Comparison of ENCODE assay signal across 9 cellular contexts in the genomic region with DNA sequence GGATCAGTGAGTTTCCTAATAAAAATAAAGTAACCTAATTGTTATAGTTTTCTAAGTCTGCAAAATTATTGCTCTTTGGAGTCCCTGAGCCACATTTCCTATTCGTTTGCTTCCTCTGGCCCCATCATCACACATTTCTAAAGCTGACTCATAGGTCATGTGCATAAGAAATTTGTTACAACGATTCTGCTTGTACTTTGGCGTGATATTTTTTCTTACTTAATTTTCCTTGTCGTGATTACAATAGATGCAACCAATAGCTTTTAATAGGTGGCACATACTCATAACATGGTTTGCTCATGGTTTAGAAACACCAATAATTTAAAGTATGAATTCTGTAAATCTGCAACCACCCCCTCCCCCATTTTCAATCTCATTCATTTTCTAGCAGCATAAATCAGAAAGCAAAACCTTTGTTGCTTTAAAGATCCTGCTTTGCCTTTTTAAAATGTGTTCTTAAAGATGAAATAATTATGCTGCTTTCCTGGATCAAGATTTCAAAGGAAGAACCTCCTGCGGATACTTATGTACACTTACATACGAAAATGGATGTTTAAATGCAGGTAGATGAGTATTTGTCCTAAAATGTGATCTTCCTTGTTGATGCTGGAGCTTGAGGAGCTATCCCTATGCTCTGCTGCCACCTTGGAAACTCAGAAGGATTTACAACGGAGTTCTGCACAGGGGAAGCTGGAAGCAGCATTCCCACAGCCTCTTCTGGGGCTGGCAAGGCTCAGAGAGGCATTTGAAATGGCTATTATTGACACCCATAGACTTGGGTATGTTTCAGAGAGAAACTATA. TPM values are rescaled to one million over a fixed set of nuclear protein-coding genes. Genes with fewer than 3 reads are reported as not detected.
A peak's percentile ranks its signal among the peaks of the same experiment; 100 is the strongest.
DNase-seq lines count a peak whose midpoint lies in the region; ATAC-seq and TF ChIP-seq lines count a peak whose summit lies in the region.
"Had no signal": no experiment of that assay in that cellular context is flagged by ENCODE, and none has a peak within 500 bp of the region (broad histone marks: within the 10 kb centered on the region; RNA-seq: fewer than 3 reads in every experiment).

No MANE protein-coding gene starts in this region.

- TF ChIP-seq CTCF in GM23338 (conservative IDR thresholded peaks at IDR 0.05; ENCODE audit: low read depth in 2 of 2) (peak; percentile 64 to 75), Panc1 (IDR thresholded peaks at IDR 0.05) (peak; percentile 69), nephron progenitor cell (IDR thresholded peaks at IDR 0.05) (peak; percentile 37)

- no TSS peak for BruUV-seq in Panc1 (replicated peaks; lab: Mats Ljungman, UMichigan)

- POLR2A ChIA-PET in Panc1 (lab: Charles Lee): no interaction called here
- POLR2A ChIA-PET in activated CD4-positive, alpha-beta memory T cell treated with anti-CD3 and anti-CD28 coated beads for 36 hours (lab: Charles Lee): no interaction called here

- peak overlapping the region; percentile 98 for H3K4me2 ChIP-seq in GM23338

- H3K36me3 Mint-ChIP-seq in GM23338 (ENCODE audit: low read depth) (no peaks in the 10 kb centered on the region), nephron progenitor cell (ENCODE audit: low read depth) (no peaks in the 10 kb centered on the region)
- H3K36me3 Mint-ChIP-seq in activated CD4-positive, alpha-beta memory T cell treated with anti-CD3 and anti-CD28 coated beads for 36 hours: peaks cover 3% of the 10 kb centered on the region

- H3K9me3 ChIP-seq in Panc1 (ENCODE audit: control insufficient read depth, insufficient read depth, low read depth, low read length): no peaks in the 10 kb centered on the region
- H3K9me3 ChIP-seq: neutrophil had no signal

- H3K4me1 ChIP-seq in GM23338 (ENCODE audit: insufficient read depth) (peaks cover 38% of the 10 kb centered on the region), Panc1 (ENCODE audit: control insufficient read depth, insufficient read depth, low read length) (peaks cover 8% of the 10 kb centered on the region; the same call in 1 of the 2 replicates)

- H3K27me3 Mint-ChIP-seq in GM23338 (ENCODE audit: insufficient read depth, low read depth, poor library complexity): peaks cover 48% of the 10 kb centered on the region
- H3K27me3 Mint-ChIP-seq in nephron progenitor cell (ENCODE audit: low read depth, poor library complexity): peaks cover 46% of the 10 kb centered on the region
- H3K27me3 Mint-ChIP-seq in activated CD4-positive, alpha-beta memory T cell treated with anti-CD3 and anti-CD28 coated beads for 36 hours: peaks cover 46% of the 10 kb centered on the region

- H3K4me1 Mint-ChIP-seq in GM23338 (peaks cover 44% of the 10 kb centered on the region), nephron progenitor cell (peaks cover 62% of the 10 kb centered on the region)
- H3K4me1 Mint-ChIP-seq in activated CD4-positive, alpha-beta memory T cell treated with anti-CD3 and anti-CD28 coated beads for 36 hours (ENCODE audit: low read depth): peaks cover 10% of the 10 kb centered on the region

- intact Hi-C loops in Panc1 (cut with micrococcal nuclease; ENCODE audit: unreplicated experiment): loop anchor here (5.0 kb wide), 1 partner anchor 116 kb away; no protein-coding TSS in a partner anchor
- intact Hi-C loops in activated CD4-positive, alpha-beta memory T cell treated with anti-CD3 and anti-CD28 coated beads for 36 hours (cut with micrococcal nuclease): no loop called here

- in situ Hi-C loops in Panc1 (cut with HindIII; ENCODE audit: low pct_unique_long_range_greater_than_20kb, low sequenced_read_pairs): no loop called here

- DNase-seq in GM23338 (ENCODE audit: low spot score) (peak; percentile 69), Panc1 (ENCODE audit: low read depth, low spot score) (no peak), fibroblast of peridontal ligament (ENCODE audit: extremely low read depth) (peak; percentile 94), nephron progenitor cell (peak; percentile 36)
- DNase-seq in activated CD4-positive, alpha-beta memory T cell treated with anti-CD3 and anti-CD28 coated beads for 36 hours: no peak

- H3K27ac Mint-ChIP-seq in GM23338 (no peak overlapping the region), nephron progenitor cell (no peak overlapping the region)
- no peak overlapping the region for H3K27ac Mint-ChIP-seq in activated CD4-positive, alpha-beta memory T cell treated with anti-CD3 and anti-CD28 coated beads for 36 hours

- H3K27me3 ChIP-seq in GM23338 (ENCODE audit: insufficient read depth): peaks cover 56% of the 10 kb centered on the region
- H3K27me3 ChIP-seq in Panc1 (ENCODE audit: control insufficient read depth, insufficient read depth, low read length): peaks cover 5% of the 10 kb centered on the region

- no peaks in the 10 kb centered on the region for H3K79me2 ChIP-seq in GM23338 (replicated peaks; ENCODE audit: insufficient read depth)

- no peak overlapping the region for H2AFZ ChIP-seq in GM23338

- peaks cover 3% of the 10 kb centered on the region; the same call in 1 of the 2 replicates for H3F3A ChIP-seq in GM23338 (replicated peaks; ENCODE audit: low read depth)

- H3K9me3 Mint-ChIP-seq in GM23338 (no peaks in the 10 kb centered on the region; the same call in 2 of the 3 replicates), nephron progenitor cell (no peaks in the 10 kb centered on the region)
- H3K9me3 Mint-ChIP-seq in activated CD4-positive, alpha-beta memory T cell treated with anti-CD3 and anti-CD28 coated beads for 36 hours: no peaks in the 10 kb centered on the region

- H4K20me1 ChIP-seq in GM23338 (replicated peaks; ENCODE audit: insufficient read depth): no peaks in the 10 kb centered on the region

- H3K27ac ChIP-seq in GM23338 (ENCODE audit: low read depth) (no peak overlapping the region), Panc1 (ENCODE audit: low read length) (no peak overlapping the region)
- H3K27ac ChIP-seq: neutrophil had no signal

- peak; percentile 12 for ATAC-seq in GM23338
- ATAC-seq in Panc1: peak; percentile 76
- ATAC-seq in HG03469 (IDR thresholded peaks at IDR 0.05; ENCODE audit: unreplicated experiment): no peak
- ATAC-seq in GM21619 (IDR thresholded peaks at IDR 0.05; ENCODE audit: unreplicated experiment): no peak
- no peak for ATAC-seq in GM18517 (IDR thresholded peaks at IDR 0.05; ENCODE audit: unreplicated experiment)

- no peaks in the 10 kb centered on the region for H3K9me2 ChIP-seq in GM23338 (ENCODE audit: insufficient read depth)

- H3K36me3 ChIP-seq in GM23338 (ENCODE audit: insufficient read depth) (no peaks in the 10 kb centered on the region), Panc1 (ENCODE audit: control insufficient read depth, insufficient read depth, low read length) (no peaks in the 10 kb centered on the region)
- H3K36me3 ChIP-seq: neutrophil had no signal

- H3K4me3 Mint-ChIP-seq in GM23338: peak overlapping the region; percentile 75
- H3K4me3 Mint-ChIP-seq in nephron progenitor cell: peak overlapping the region; percentile 88
- no peak overlapping the region for H3K4me3 Mint-ChIP-seq in activated CD4-positive, alpha-beta memory T cell treated with anti-CD3 and anti-CD28 coated beads for 36 hours

- CTCF ChIA-PET in Panc1 (lab: Charles Lee): interaction anchor here (0.6 to 0.7 kb wide), 2 partner anchors 887 to 1125 kb away, joined by 3 to 4 read pairs; no protein-coding TSS in a partner anchor
- CTCF ChIA-PET in activated CD4-positive, alpha-beta memory T cell treated with anti-CD3 and anti-CD28 coated beads for 36 hours (lab: Charles Lee): no interaction called here

- H3K4me3 ChIP-seq in GM23338: peak overlapping the region; percentile 83
- H3K4me3 ChIP-seq in Panc1 (ENCODE audit: low read depth in 2 of 2, low read length in 2 of 2): peak overlapping the region; percentile 47 to 72

RNA-seq across cellular contexts. Expression of a gene that starts 1.7 kb away (rescaled TPM):
- 5.4 and 7.4 TPM in 2 replicates for total RNA-seq in GM23338 (2014; rRNA removed; shearing (Covaris generic))
- polyA plus RNA-seq in GM23338 (2016; fragmentation: Nextera tagmentation; extraction: Ambion mirVana): 3.8 and 4.3 TPM in 2 replicates
- total RNA-seq in Panc1 (2021; ENCODE audit: unreplicated experiment): 4.5 TPM
- polyA plus RNA-seq in Panc1 (2012; ENCODE audit: insufficient read length): 3.1 TPM
- not detected for total RNA-seq in activated CD4-positive, alpha-beta memory T cell treated with anti-CD3 and anti-CD28 coated beads for 36 hours

Comparison
In these comparisons a context has a peak if more than half of its experiments do, and no peak if none do; other contexts are left out.
1. ATAC-seq: peak in GM23338 (single experiment) and Panc1 (single experiment); none in HG03469 (single experiment), GM21619 (single experiment) and GM18517 (single experiment).
2. DNase-seq: peak in GM23338 (single experiment), fibroblast of peridontal ligament (single experiment) and nephron progenitor cell (single experiment); none in Panc1 (single experiment) and activated CD4-positive, alpha-beta memory T cell treated with anti-CD3 and anti-CD28 coated beads for 36 hours (single experiment).
3. Peak in every context shown above with its lines, with median percentiles within 50 percentile points of each other: CTCF ChIP-seq.